Comparison of ENCODE assay signal across 23 cellular contexts in the genomic region with DNA sequence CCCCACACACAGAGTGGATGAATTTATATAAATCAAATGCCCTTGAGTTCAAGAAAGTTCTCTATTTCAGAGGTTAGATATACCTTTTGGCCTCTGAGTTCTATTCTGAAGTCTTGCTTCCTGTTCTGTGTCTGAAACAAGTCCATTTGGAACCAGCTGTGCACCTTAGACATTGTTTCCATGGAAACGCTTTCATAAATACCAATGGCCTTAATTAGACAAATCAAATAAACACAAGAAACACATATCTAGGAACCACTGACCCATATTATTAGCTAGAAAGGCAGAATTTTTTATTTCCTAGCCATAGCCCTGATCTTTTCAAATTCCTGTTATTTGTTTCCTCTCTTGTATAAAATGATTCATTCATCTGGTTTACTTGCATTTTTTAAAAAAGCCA. TPM values are rescaled to one million over a fixed set of nuclear protein-coding genes. Genes with fewer than 3 reads are reported as not detected.
A peak's percentile ranks its signal among the peaks of the same experiment; 100 is the strongest.
DNase-seq lines count a peak whose midpoint lies in the region; ATAC-seq, FAIRE-seq and TF ChIP-seq lines count a peak whose summit lies in the region.
"Had no signal": no experiment of that assay in that cellular context is flagged by ENCODE, and none has a peak within 500 bp of the region (broad histone marks: within the 10 kb centered on the region; RNA-seq: fewer than 3 reads in every experiment).

No MANE protein-coding gene starts in this region.

- no peak overlapping the region for H3K27ac ChIP-seq in upper lobe of right lung

- TF ChIP-seq CTCF in upper lobe of right lung (IDR thresholded peaks at IDR 0.05) = no peak

- peak; percentile 32 for DNase-seq in NCI-H748 (lab: John Stamatoyannopoulos, UW; ENCODE audit: unreplicated experiment)
- no peak for DNase-seq in NCI-H748 treated with DMSO at 0.1 percent for 48 hours (lab: John Stamatoyannopoulos, UW)
- peak; percentile 6 for DNase-seq in NCI-H146 (lab: John Stamatoyannopoulos, UW)
- DNase-seq in renal cortical epithelial cell (ENCODE audit: low read depth) = peak; percentile 92
- DNase-seq in upper lobe of right lung = no peak
- DNase-seq in activated T-cell treated with anti-CD3 and anti-CD28 coated beads for 4 hours = no peak
- DNase-seq: Karpas-422, MV-4-11, NCI-H1105 treated with DMSO at 0.1 percent for 48 hours, NCI-H1694, NCI-H2029 treated with DMSO at 0.1 percent for 48 hours, NCI-H2171 treated with DMSO at 0.1 percent for 48 hours, NCI-H345, NCI-H524, SHP77 treated with DMSO at 0.1 percent for 48 hours, T-helper 1 cell had no signal

- H3K27me3 ChIP-seq in upper lobe of right lung = no peaks in the 10 kb centered on the region

- no peak for ATAC-seq in HG03135 (IDR thresholded peaks at IDR 0.05; ENCODE audit: unreplicated experiment)
- no peak for ATAC-seq in upper lobe of right lung
- ATAC-seq: Panc1 had no signal

- FAIRE-seq in islet of Langerhans (lab: Jason Lieb, UNC) = peak; percentile 41
- FAIRE-seq: G401.6 had no signal

- H3K4me3 ChIP-seq in upper lobe of right lung = no peak overlapping the region

- H3K36me3 ChIP-seq in upper lobe of right lung = no peaks in the 10 kb centered on the region

- no peaks in the 10 kb centered on the region for H3K4me1 ChIP-seq in upper lobe of right lung

- H3K9me3 ChIP-seq in upper lobe of right lung = no peaks in the 10 kb centered on the region

- intact Hi-C loops in upper lobe of right lung (cut with DNase I) = no loop called here

RNA-seq across cellular contexts. Expression of a gene that starts 8.4 kb away (rescaled TPM):
- total RNA-seq in renal cortical epithelial cell (0.05 TPM in 1 of 2 replicates, not detected in the other), upper lobe of right lung (not detected)
- total RNA-seq: A172, HT-29, OCI-LY7 had no signal

Comparison
In these comparisons a context has a peak if more than half of its experiments do, and no peak if none do; other contexts are left out.
1. DNase-seq: peak in NCI-H748 (single experiment), NCI-H146 (single experiment) and renal cortical epithelial cell (single experiment); none in NCI-H748 treated with DMSO at 0.1 percent for 48 hours (single experiment), upper lobe of right lung (single experiment) and activated T-cell treated with anti-CD3 and anti-CD28 coated beads for 4 hours (single experiment).